ENCODE assay signal across 1 cellular context in the genomic region with DNA sequence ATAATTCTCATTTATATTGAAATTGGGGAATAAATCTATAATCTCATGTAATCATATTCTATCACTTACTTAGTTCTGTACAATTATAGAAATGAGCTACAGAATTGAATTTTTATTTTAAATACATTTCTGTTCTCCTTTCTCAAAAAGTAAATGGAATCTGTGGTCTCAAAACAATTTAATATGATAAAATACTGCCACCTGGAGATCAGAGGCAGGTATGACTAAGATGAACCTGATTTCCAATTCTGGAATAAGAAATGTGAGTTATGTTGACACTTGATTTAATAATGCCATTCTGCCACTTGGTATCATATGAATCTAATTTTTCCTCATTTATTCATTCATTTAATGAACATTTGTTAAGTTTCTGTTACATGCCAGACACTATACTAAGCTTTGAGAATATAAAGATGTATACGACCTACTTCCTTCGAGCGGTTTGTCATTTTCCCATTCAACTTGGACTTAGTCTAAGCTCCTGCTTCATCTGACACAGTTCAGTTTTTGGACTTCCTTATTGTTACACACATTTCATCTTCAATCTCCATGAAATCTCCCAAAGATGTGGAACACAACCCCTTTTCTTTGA.
TF ChIP-seq lines count a peak whose summit lies in the region.

No MANE protein-coding gene starts in this region.

TF ChIP-seq in K562, 482 proteins besides CTCF, POLR2A, EP300 and RAD21 (continued from another document):
- TF ChIP-seq ZBTB33 (CRISPR knock-in tag; IDR thresholded peaks at IDR 0.05) (no peak), SIX5 (IDR thresholded peaks at IDR 0.05; ENCODE audit: borderline replicate concordance in 1 of 2, insufficient read depth in 1 of 2, low read depth in 1 of 2, low read length in 2 of 2) (no peak), OTX1 (CRISPR knock-in tag; IDR thresholded peaks at IDR 0.05) (no peak), EGR1 (conservative IDR thresholded peaks at IDR 0.05) (no peak), ARID1B (IDR thresholded peaks at IDR 0.05) (no peak), THAP7 (CRISPR knock-in tag; IDR thresholded peaks at IDR 0.05) (no peak), ZNF77 (CRISPR knock-in tag; IDR thresholded peaks at IDR 0.05) (no peak), MAFG (tag; conservative IDR thresholded peaks at IDR 0.05) (no peak), DPF2 (IDR thresholded peaks at IDR 0.05) (no peak), SMC3 (conservative IDR thresholded peaks at IDR 0.05; ENCODE audit: insufficient read depth, low read depth, low read length) (peak; percentile 42; the same call in 1 of the 2 replicates), ZNF696 (CRISPR knock-in tag; conservative IDR thresholded peaks at IDR 0.05) (no peak), FOXP4 (CRISPR knock-in tag; IDR thresholded peaks at IDR 0.05; ENCODE audit: borderline replicate concordance) (no peak), ZNF395 (CRISPR knock-in tag; IDR thresholded peaks at IDR 0.05) (no peak), NR3C1 (CRISPR knock-in tag; IDR thresholded peaks at IDR 0.05) (no peak), C11orf30 (IDR thresholded peaks at IDR 0.05; ENCODE audit: low read depth) (no peak), MTA1 (IDR thresholded peaks at IDR 0.05; ENCODE audit: borderline replicate concordance) (no peak), ZNF146 (CRISPR knock-in tag; IDR thresholded peaks at IDR 0.05; ENCODE audit: unreplicated experiment) (no peak), ARNT (IDR thresholded peaks at IDR 0.05) (0 out of 4 replicates have a peak, but pooled peaks of 1 of the 2 experiments have one; percentile 22)
- TF ChIP-seq, protein P1, sequence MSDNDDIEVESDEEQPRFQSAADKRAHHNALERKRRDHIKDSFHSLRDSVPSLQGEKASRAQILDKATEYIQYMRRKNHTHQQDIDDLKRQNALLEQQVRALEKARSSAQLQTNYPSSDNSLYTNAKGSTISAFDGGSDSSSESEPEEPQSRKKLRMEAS (CRISPR knock-in tag; IDR thresholded peaks at IDR 0.05): no peak
- TF ChIP-seq, protein P2, sequence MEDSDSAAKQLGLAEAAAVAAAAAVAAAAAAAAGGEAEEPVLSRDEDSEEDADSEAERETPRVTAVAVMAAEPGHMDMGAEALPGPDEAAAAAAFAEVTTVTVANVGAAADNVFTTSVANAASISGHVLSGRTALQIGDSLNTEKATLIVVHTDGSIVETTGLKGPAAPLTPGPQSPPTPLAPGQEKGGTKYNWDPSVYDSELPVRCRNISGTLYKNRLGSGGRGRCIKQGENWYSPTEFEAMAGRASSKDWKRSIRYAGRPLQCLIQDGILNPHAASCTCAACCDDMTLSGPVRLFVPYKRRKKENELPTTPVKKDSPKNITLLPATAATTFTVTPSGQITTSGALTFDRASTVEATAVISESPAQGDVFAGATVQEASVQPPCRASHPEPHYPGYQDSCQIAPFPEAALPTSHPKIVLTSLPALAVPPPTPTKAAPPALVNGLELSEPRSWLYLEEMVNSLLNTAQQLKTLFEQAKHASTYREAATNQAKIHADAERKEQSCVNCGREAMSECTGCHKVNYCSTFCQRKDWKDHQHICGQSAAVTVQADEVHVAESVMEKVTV (CRISPR knock-in tag; IDR thresholded peaks at IDR 0.05): peak; percentile 45; the same call in 1 of the 2 replicates
- TF ChIP-seq, protein P3, sequence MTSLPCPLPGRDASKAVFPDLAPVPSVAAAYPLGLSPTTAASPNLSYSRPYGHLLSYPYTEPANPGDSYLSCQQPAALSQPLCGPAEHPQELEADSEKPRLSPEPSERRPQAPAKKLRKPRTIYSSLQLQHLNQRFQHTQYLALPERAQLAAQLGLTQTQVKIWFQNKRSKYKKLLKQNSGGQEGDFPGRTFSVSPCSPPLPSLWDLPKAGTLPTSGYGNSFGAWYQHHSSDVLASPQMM (CRISPR knock-in tag; IDR thresholded peaks at IDR 0.05): no peak
